ENCODE assay signal across 8 cellular contexts in genomic region chr22:45309422-45310227, GRCh38. TPM values are rescaled to one million over a fixed set of nuclear protein-coding genes. Genes with fewer than 3 reads are reported as not detected.
A peak's percentile ranks its signal among the peaks of the same experiment; 100 is the strongest.
DNase-seq lines count a peak whose midpoint lies in the region; ATAC-seq and TF ChIP-seq lines count a peak whose summit lies in the region.

TSS of gene FAM118A (plus strand) at chr22:45309934. CDS start at chr22:45322380, 12,446 bp downstream.

- H3K27ac ChIP-seq in SK-N-MC = peak within 1 kb of the TSS; percentile 73; the same call in 1 of the 2 replicates
- H3K27ac ChIP-seq in gastroesophageal sphincter = peak within 1 kb of the TSS; percentile 36 to 94 (median 86)
- peak within 1 kb of the TSS; percentile 80 for H3K27ac ChIP-seq in substantia nigra (ENCODE audit: low read depth, low read length, poor library complexity, severe bottlenecking)

- POLR2A ChIA-PET in HEK293T (lab: Yijun Ruan, JAX) = interaction anchor here (0.6 to 1.6 kb wide), 3 partner anchors 10 to 128 kb away, joined by 3 to 4 read pairs (median 3); no protein-coding TSS in a partner anchor

- no peaks in the 10 kb centered on the region for H3K36me3 ChIP-seq in SK-N-MC (ENCODE audit: insufficient read depth, low read length)
- H3K36me3 ChIP-seq in gastroesophageal sphincter = no peaks in the 10 kb centered on the region

- H3K4me3 Mint-ChIP-seq in activated naive CD4-positive, alpha-beta T cell treated with anti-CD3 and anti-CD28 coated beads, Interleukin-2, amount 10 ng/mL, durations not matched to agents 7 days and 5 days = peak within 1 kb of the TSS; percentile 78

- peak; percentile 96 for ATAC-seq in gastroesophageal sphincter

- TF ChIP-seq CTCF in gastroesophageal sphincter (IDR thresholded peaks at IDR 0.05) = peak in 2 of 4 experiments; percentile 26 to 37

- H3K9me3 ChIP-seq in SK-N-MC (ENCODE audit: low read depth, low read length) (no peaks in the 10 kb centered on the region), gastroesophageal sphincter (no peaks in the 10 kb centered on the region)

- H3K4me3 ChIP-seq in SK-N-MC = peak within 1 kb of the TSS; percentile 82
- H3K4me3 ChIP-seq in gastroesophageal sphincter = peak within 1 kb of the TSS; percentile 54 to 77

- peak within 1 kb of the TSS; percentile 85 for H3K9ac ChIP-seq in SK-N-MC (ENCODE audit: insufficient read length)

- TF ChIP-seq POLR2A in gastroesophageal sphincter (IDR thresholded peaks at IDR 0.05) = peak; percentile 78 to 83

- H3K4me1 ChIP-seq in gastroesophageal sphincter = peaks cover 0 to 43% (median 8%) of the 10 kb centered on the region in 3 donors

- peaks cover 4% of the 10 kb centered on the region for H3K27me3 Mint-ChIP-seq in activated naive CD4-positive, alpha-beta T cell treated with anti-CD3 and anti-CD28 coated beads, Interleukin-2, amount 10 ng/mL, durations not matched to agents 7 days and 5 days

- no peaks in the 10 kb centered on the region for H3K9me3 Mint-ChIP-seq in activated naive CD4-positive, alpha-beta T cell treated with anti-CD3 and anti-CD28 coated beads, Interleukin-2, amount 10 ng/mL, durations not matched to agents 7 days and 5 days

- H3K4me1 Mint-ChIP-seq in activated naive CD4-positive, alpha-beta T cell treated with anti-CD3 and anti-CD28 coated beads, Interleukin-2, amount 10 ng/mL, durations not matched to agents 7 days and 5 days = peaks cover 54% of the 10 kb centered on the region

- H3K27ac Mint-ChIP-seq in activated naive CD4-positive, alpha-beta T cell treated with anti-CD3 and anti-CD28 coated beads, Interleukin-2, amount 10 ng/mL, durations not matched to agents 7 days and 5 days = peak within 1 kb of the TSS; percentile 91

- no peak for TF ChIP-seq EP300 in gastroesophageal sphincter (IDR thresholded peaks at IDR 0.05)

- DNase-seq in GM04504 (ENCODE audit: low read depth) (peak; percentile 81), HEK293T (ENCODE audit: extremely low spot score) (peak; percentile 98), MV-4-11 (lab: John Stamatoyannopoulos, UW) (peak; percentile 85), SK-N-MC (ENCODE audit: low read depth, low spot score) (no peak), non-pigmented ciliary epithelial cell (ENCODE audit: low read depth) (peak; percentile 52), substantia nigra (lab: John Stamatoyannopoulos, UW) (peak; percentile 61 to 99 (median 93))
- peak; percentile 94 for DNase-seq in activated naive CD4-positive, alpha-beta T cell treated with anti-CD3 and anti-CD28 coated beads, Interleukin-2, amount 10 ng/mL, durations not matched to agents 7 days and 5 days

- H3K36me3 Mint-ChIP-seq in activated naive CD4-positive, alpha-beta T cell treated with anti-CD3 and anti-CD28 coated beads, Interleukin-2, amount 10 ng/mL, durations not matched to agents 7 days and 5 days = peaks cover 25% of the 10 kb centered on the region

- no peaks in the 10 kb centered on the region for H3K27me3 ChIP-seq in gastroesophageal sphincter

- WGBS in gastroesophageal sphincter (ENCODE audit: low coverage in 1 of 2), 2 donors = 0% methylated on average over 2 of the region's 95 CpGs; no CpG with 5 or more reads in 1 of the 2 donors

- CTCF ChIA-PET in HEK293T (lab: Yijun Ruan, JAX) = no interaction called here
- CTCF ChIA-PET in activated naive CD4-positive, alpha-beta T cell treated with anti-CD3 and anti-CD28 coated beads, Interleukin-2, amount 10 ng/mL, durations not matched to agents 7 days and 5 days (lab: Charles Lee) = no interaction called here

TF ChIP-seq in HEK293T, 16 proteins besides CTCF, POLR2A, EP300 and RAD21:
- no peak for TF ChIP-seq LEF1 (IDR thresholded peaks at IDR 0.05; ENCODE audit: borderline replicate concordance)
- TF ChIP-seq ARNT (IDR thresholded peaks at IDR 0.05) = no peak
- 0 out of 2 replicates have a peak, but pooled peaks have one; percentile 19 for TF ChIP-seq HDGF (IDR thresholded peaks at IDR 0.05; ENCODE audit: borderline replicate concordance)
- TF ChIP-seq FOXM1 (IDR thresholded peaks at IDR 0.05; ENCODE audit: borderline replicate concordance) = no peak
- no peak for TF ChIP-seq FOXA1 (IDR thresholded peaks at IDR 0.05)
- TF ChIP-seq NFRKB (IDR thresholded peaks at IDR 0.05) = no peak

RNA-seq across cellular contexts. Expression of gene FAM118A, which starts in this region (rescaled TPM):
- 10 to 100 TPM; 17.4 to 82.9 (median 29.6) TPM for total RNA-seq in gastroesophageal sphincter
